Comparison of ENCODE assay signal across 10 cellular contexts in the genomic region with DNA sequence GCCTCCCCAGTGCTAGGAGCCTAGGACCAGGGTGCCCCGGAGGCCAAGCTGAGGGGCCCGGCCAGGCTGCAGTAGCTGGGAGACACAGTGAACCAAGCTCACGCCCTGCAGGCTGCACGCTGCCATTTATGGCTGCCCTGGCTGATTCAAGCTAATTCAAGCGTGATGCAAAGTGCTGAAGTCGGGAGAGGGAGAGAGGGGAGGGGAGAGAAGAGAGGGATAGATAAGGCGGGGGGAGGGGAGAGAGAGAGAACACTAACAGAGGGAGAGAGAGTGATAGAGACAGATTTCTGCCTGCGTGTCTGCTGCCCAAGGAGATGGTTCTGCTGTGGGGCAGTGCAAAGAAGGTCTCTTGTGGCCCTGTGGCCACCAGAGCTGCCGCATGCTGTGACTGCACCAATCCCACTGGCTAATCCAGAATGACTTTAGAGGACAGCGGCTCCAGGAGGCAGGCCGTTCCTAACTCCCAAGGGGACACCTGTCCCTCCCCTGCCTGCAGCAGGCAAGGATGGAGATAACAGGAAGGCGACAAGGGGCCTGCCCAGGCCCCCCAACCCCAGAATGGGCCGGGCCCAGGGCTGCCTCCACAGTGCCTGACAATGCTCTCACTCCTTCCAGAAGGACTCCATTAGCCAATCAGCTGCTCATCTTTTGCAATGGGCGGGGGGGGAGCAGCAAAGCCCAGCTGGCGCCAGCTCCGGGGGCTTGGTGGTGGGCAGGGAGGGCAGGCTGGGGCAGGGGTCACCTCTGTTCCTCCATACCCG.
DNase-seq lines count a peak whose midpoint lies in the region; ATAC-seq and TF ChIP-seq lines count a peak whose summit lies in the region.
"Had no signal": no experiment of that assay in that cellular context is flagged by ENCODE, and none has a peak within 500 bp of the region (broad histone marks: within the 10 kb centered on the region; RNA-seq: fewer than 3 reads in every experiment).

No MANE protein-coding gene starts in this region.

- no peaks in the 10 kb centered on the region for H3K36me3 ChIP-seq in OCI-LY3 (replicated peaks; ENCODE audit: low read depth, low read length)
- H3K36me3 ChIP-seq in parathyroid adenoma (ENCODE audit: control insufficient read depth, insufficient read depth, low read length): no peaks in the 10 kb centered on the region

- peak overlapping the region; percentile 78 for H3K4me2 ChIP-seq in OCI-LY3 (ENCODE audit: low read length)
- peak overlapping the region; percentile 60 for H3K4me2 ChIP-seq in parathyroid adenoma (ENCODE audit: low read length)

- H3K4me3 ChIP-seq in OCI-LY3 (ENCODE audit: low read length): 0 out of 2 replicates have a peak overlapping the region, but pooled peaks have one; percentile 34
- H3K4me3 ChIP-seq in parathyroid adenoma (ENCODE audit: low read depth, low read length): peak overlapping the region; percentile 4
- H3K4me3 ChIP-seq: skin epidermis had no signal

- H2AFZ ChIP-seq in OCI-LY3 (ENCODE audit: low read depth, low read length) (no peak overlapping the region), parathyroid adenoma (peak overlapping the region; percentile 51)

- no peaks in the 10 kb centered on the region for H4K20me1 ChIP-seq in OCI-LY3 (ENCODE audit: insufficient read depth, low read length)

- peaks cover 48% of the 10 kb centered on the region for H3K4me1 ChIP-seq in OCI-LY3 (ENCODE audit: low read length)
- peaks cover 63% of the 10 kb centered on the region for H3K4me1 ChIP-seq in parathyroid adenoma

- H3K9ac ChIP-seq in OCI-LY3 (ENCODE audit: low read length) (no peak overlapping the region), parathyroid adenoma (no peak overlapping the region)

- H3K27me3 ChIP-seq in OCI-LY3 (ENCODE audit: low read depth, low read length) (peaks cover 4% of the 10 kb centered on the region; the same call in 1 of the 2 replicates), parathyroid adenoma (ENCODE audit: control insufficient read depth, insufficient read depth, low read length) (no peaks in the 10 kb centered on the region)

- H3K27ac ChIP-seq in OCI-LY3 (ENCODE audit: low read length): no peak overlapping the region
- H3K27ac ChIP-seq in parathyroid adenoma: peak overlapping the region; percentile 87

- TF ChIP-seq CTCF in OCI-LY3 (IDR thresholded peaks at IDR 0.05; ENCODE audit: low read depth, low read length): no peak
- peak; percentile 11 for TF ChIP-seq CTCF in parathyroid adenoma (IDR thresholded peaks at IDR 0.05)

- ATAC-seq in GM21381 (IDR thresholded peaks at IDR 0.05; ENCODE audit: unreplicated experiment): no peak
- ATAC-seq in HG02981 (IDR thresholded peaks at IDR 0.05; ENCODE audit: unreplicated experiment): no peak

- DNase-seq in EH (ENCODE audit: low read depth) (peak; percentile 52), fibroblast of peridontal ligament (ENCODE audit: extremely low read depth) (peak; percentile 55), middle frontal gyrus (ENCODE audit: extremely low spot score, low spot score) (no peak)
- no peak for DNase-seq in stimulated activated CD4-positive, alpha-beta T cell treated with anti-CD3 and anti-CD28 coated beads, Interleukin-15, amount 100 ng/mL, for 24 hours
- DNase-seq: activated CD4-positive, alpha-beta memory T cell treated with anti-CD3 and anti-CD28 coated beads, Interleukin-2, amount 10 ng/mL, durations not matched to agents 7 days and 5 days had no signal

- H3K9me3 ChIP-seq in OCI-LY3 (ENCODE audit: insufficient read depth, low read length) (no peaks in the 10 kb centered on the region), parathyroid adenoma (ENCODE audit: control insufficient read depth, low read length) (no peaks in the 10 kb centered on the region)

- no peaks in the 10 kb centered on the region for H3K79me2 ChIP-seq in OCI-LY3 (ENCODE audit: low read length)
- H3K79me2 ChIP-seq in parathyroid adenoma: peaks cover 13% of the 10 kb centered on the region

Comparison
In these comparisons a context has a peak if more than half of its experiments do, and no peak if none do; other contexts are left out.
1. DNase-seq: peak in EH (single experiment) and fibroblast of peridontal ligament (single experiment); none in stimulated activated CD4-positive, alpha-beta T cell treated with anti-CD3 and anti-CD28 coated beads, Interleukin-15, amount 100 ng/mL, for 24 hours (single experiment) and middle frontal gyrus (single experiment).